ENCODE assay signal across 10 cellular contexts in genomic region chr13:36850790-36851438, GRCh38. TPM values are rescaled to one million over a fixed set of nuclear protein-coding genes. Genes with fewer than 3 reads are reported as not detected.
DNase-seq lines count a peak whose midpoint lies in the region; ATAC-seq and TF ChIP-seq lines count a peak whose summit lies in the region.
"Had no signal": no experiment of that assay in that cellular context is flagged by ENCODE, and none has a peak within 500 bp of the region (broad histone marks: within the 10 kb centered on the region; RNA-seq: fewer than 3 reads in every experiment).

No MANE protein-coding gene starts in this region.

- no peaks in the 10 kb centered on the region for H3K9me3 ChIP-seq in PC-3 (ENCODE audit: low read length)
- H3K9me3 ChIP-seq: heart left ventricle had no signal

- no peak overlapping the region for H3K4me2 ChIP-seq in PC-3 (ENCODE audit: low read length)

- H3K79me2 ChIP-seq in PC-3 (ENCODE audit: low read length): no peaks in the 10 kb centered on the region

- no peak overlapping the region for H2AFZ ChIP-seq in PC-3 (ENCODE audit: low read length)

- no peaks in the 10 kb centered on the region for H3K27me3 ChIP-seq in PC-3 (ENCODE audit: low read length)
- H3K27me3 ChIP-seq: heart left ventricle had no signal

- DNase-seq in PC-3 (no peak), fibroblast of mammary gland (ENCODE audit: low read depth) (peak; percentile 18), cerebellar cortex (ENCODE audit: low spot score) (no peak)
- DNase-seq in central memory CD4-positive, alpha-beta T cell: no peak
- DNase-seq: heart left ventricle, RPMI8226 had no signal

- H3K27ac ChIP-seq in C4-2B: no peak overlapping the region
- no peak overlapping the region for H3K27ac ChIP-seq in PC-3 (ENCODE audit: low read length)
- H3K27ac ChIP-seq: heart left ventricle had no signal

- H3K9me2 ChIP-seq in PC-3 (replicated peaks; ENCODE audit: low read length): no peaks in the 10 kb centered on the region

- POLR2A ChIA-PET in PC-3 (lab: Charles Lee; ENCODE audit: unreplicated experiment): interaction anchor here (0.6 to 0.7 kb wide), 2 partner anchors 49 to 317 kb away, joined by 6 to 7 read pairs; no protein-coding TSS in a partner anchor

- H3K36me3 ChIP-seq in PC-3 (ENCODE audit: low read depth, low read length): no peaks in the 10 kb centered on the region

- ATAC-seq in PC-3: no peak
- ATAC-seq in GM21515 (IDR thresholded peaks at IDR 0.05; ENCODE audit: unreplicated experiment): no peak
- no peak for ATAC-seq in HG02870 (IDR thresholded peaks at IDR 0.05; ENCODE audit: unreplicated experiment)
- ATAC-seq: heart left ventricle had no signal

- no peak overlapping the region for H3K9ac ChIP-seq in PC-3 (ENCODE audit: low read length)

- intact Hi-C loops in PC-3 (cut with micrococcal nuclease): no loop called here

- H3F3A ChIP-seq in PC-3 (ENCODE audit: low read length, unreplicated experiment): no peaks in the 10 kb centered on the region

- H3K4me3 ChIP-seq in GM12875 (ENCODE audit: low read depth, low read length) (no peak overlapping the region), PC-3 (ENCODE audit: low read length) (no peak overlapping the region), fibroblast of mammary gland (ENCODE audit: control insufficient read depth, low read depth, low read length) (no peak overlapping the region)
- H3K4me3 ChIP-seq: heart left ventricle had no signal

- no TSS peak for BruUV-seq in PC-3 (replicated peaks; lab: Mats Ljungman, UMichigan)

- peak; percentile 57 for TF ChIP-seq CTCF in C4-2B (conservative IDR thresholded peaks at IDR 0.05)
- peak; percentile 18; the same call in 1 of the 2 replicates for TF ChIP-seq CTCF in GM12875 (IDR thresholded peaks at IDR 0.05; ENCODE audit: borderline replicate concordance, insufficient read depth, low read depth, low read length)
- peak; percentile 37 for TF ChIP-seq CTCF in PC-3 (conservative IDR thresholded peaks at IDR 0.05; ENCODE audit: low read depth, low read length)
- TF ChIP-seq CTCF in fibroblast of mammary gland (conservative IDR thresholded peaks at IDR 0.05; ENCODE audit: control insufficient read depth, insufficient read depth, low read depth, low read length): peak; percentile 28

- H3K4me1 ChIP-seq in PC-3 (ENCODE audit: insufficient read depth, low read length): no peaks in the 10 kb centered on the region

- H4K20me1 ChIP-seq in PC-3 (ENCODE audit: low read length): no peaks in the 10 kb centered on the region

- CTCF ChIA-PET in PC-3 (lab: Charles Lee): no interaction called here

RNA-seq across cellular contexts. Expression of gene RFXAP, which starts 31.9 kb away (rescaled TPM):
- 1.2 and 2.8 TPM in 2 replicates for total RNA-seq in PC-3 (2014; rRNA removed)
